In genomic region chr14:101972126-101972785, GRCh38 we compare ENCODE assay signal across 8 cellular contexts. TPM values are rescaled to one million over a fixed set of nuclear protein-coding genes. Genes with fewer than 3 reads are reported as not detected.
DNase-seq lines count a peak whose midpoint lies in the region; ATAC-seq and TF ChIP-seq lines count a peak whose summit lies in the region.

No MANE protein-coding gene starts in this region.

- DNase-seq in Calu3 (peak; percentile 86), NB4 (ENCODE audit: low read depth) (peak; percentile 80), brain microvascular endothelial cell (peak; percentile 100), inferior parietal cortex (ENCODE audit: extremely low spot score) (peak; percentile 70), smooth muscle cell of the brain vasculature (ENCODE audit: low read depth, low spot score) (peak; percentile 94), NCI-H1436 (lab: John Stamatoyannopoulos, UW) (no peak), SKM-1 (lab: John Stamatoyannopoulos, UW; ENCODE audit: unreplicated experiment) (no peak)

- no peak for TF ChIP-seq POLR2A in NB4 (IDR thresholded peaks at IDR 0.05; ENCODE audit: extremely low read depth, insufficient read length)

- no peaks in the 10 kb centered on the region for H3K9me3 Mint-ChIP-seq in Calu3 (ENCODE audit: low read depth, unreplicated experiment)

- H3K4me1 Mint-ChIP-seq in Calu3 (ENCODE audit: low read depth, unreplicated experiment): peaks cover 39% of the 10 kb centered on the region

- peak overlapping the region; percentile 50 for H3K4me3 Mint-ChIP-seq in Calu3 (ENCODE audit: low read depth, unreplicated experiment)

- H3K27me3 Mint-ChIP-seq in Calu3 (ENCODE audit: unreplicated experiment): no peaks in the 10 kb centered on the region

- in situ Hi-C loops in brain microvascular endothelial cell (cut with HindIII; ENCODE audit: low pct_ligation_motif_present, low sequenced_read_pairs): no loop called here

- H3K36me3 ChIP-seq in brain microvascular endothelial cell (replicated peaks): peaks cover 17% of the 10 kb centered on the region

- intact Hi-C loops in Calu3 (cut with micrococcal nuclease; ENCODE audit: unreplicated experiment): loop anchor here (1.0 kb wide), 1 partner anchor 8 kb away; no protein-coding TSS in a partner anchor

- peak overlapping the region; percentile 91 for H3K27ac Mint-ChIP-seq in Calu3 (ENCODE audit: unreplicated experiment)

- BruUV-seq in Calu3 (replicated peaks; lab: Mats Ljungman, UMichigan): TSS peak; percentile 96

- CTCF ChIA-PET in Calu3 (lab: Charles Lee): interaction anchor here (0.5 to 1.0 kb wide), 3 partner anchors 11 to 1051 kb away, joined by 3 to 8 read pairs (median 4); no protein-coding TSS in a partner anchor

- H3K27ac ChIP-seq in brain microvascular endothelial cell: peak overlapping the region; percentile 92

- no peak overlapping the region for H3K4me3 ChIP-seq in NB4 (ENCODE audit: low read depth, low read length)
- no peak overlapping the region for H3K4me3 ChIP-seq in brain microvascular endothelial cell (ENCODE audit: low read depth, low read length)

- ATAC-seq in GM18498 (IDR thresholded peaks at IDR 0.05; ENCODE audit: unreplicated experiment): no peak

- no peak for TF ChIP-seq CTCF in Calu3 (IDR thresholded peaks at IDR 0.05; ENCODE audit: unreplicated experiment)
- no peak for TF ChIP-seq CTCF in NB4 (IDR thresholded peaks at IDR 0.05; ENCODE audit: low read depth, low read length)
- TF ChIP-seq CTCF in brain microvascular endothelial cell (IDR thresholded peaks at IDR 0.05; ENCODE audit: low read depth, low read length, missing control alignments): no peak

- H3K36me3 Mint-ChIP-seq in Calu3 (ENCODE audit: insufficient read depth, unreplicated experiment): peaks cover 41% of the 10 kb centered on the region

- H3K27me3 ChIP-seq in brain microvascular endothelial cell (replicated peaks): no peaks in the 10 kb centered on the region

RNA-seq across cellular contexts. Expression of gene DYNC1H1, which starts 7.9 kb away (rescaled TPM):
- total RNA-seq in Calu3 (2022): 510 and 529 TPM in 2 replicates

Comparison
In these comparisons a context has a peak if more than half of its experiments do, and no peak if none do; other contexts are left out.
1. DNase-seq: peak in Calu3 (single experiment), NB4 (single experiment), brain microvascular endothelial cell (single experiment), inferior parietal cortex (single experiment) and smooth muscle cell of the brain vasculature (single experiment); none in NCI-H1436 (single experiment) and SKM-1 (single experiment).